Comparison of ENCODE assay signal across 10 cellular contexts in the genomic region with DNA sequence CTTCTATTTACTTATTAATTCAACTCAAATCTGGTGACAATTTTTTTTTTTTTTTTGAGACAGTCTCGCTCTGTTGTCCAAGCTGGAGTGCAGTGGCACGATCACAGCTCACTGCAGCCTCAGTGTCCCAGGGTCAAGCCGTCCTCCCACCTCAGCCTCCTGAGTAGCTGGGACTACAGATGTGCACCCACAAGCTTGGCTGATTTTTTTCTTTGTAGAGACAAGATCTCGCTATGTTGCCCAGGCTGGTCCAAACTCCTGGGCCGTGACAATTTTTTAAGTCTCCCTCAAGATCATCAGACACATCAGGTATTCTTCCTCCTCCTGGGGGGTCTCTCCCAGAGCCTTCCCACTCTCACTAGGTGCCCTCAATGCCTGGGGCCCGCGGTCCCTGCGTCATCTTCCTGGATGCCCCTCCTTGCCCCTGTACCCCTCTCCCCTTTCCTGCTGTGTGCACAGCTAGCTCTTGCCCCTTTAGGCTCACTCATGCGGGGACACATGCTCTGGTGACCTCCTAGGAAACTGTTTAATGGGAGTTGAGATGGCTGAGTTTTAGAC. TPM values are rescaled to one million over a fixed set of nuclear protein-coding genes. Genes with fewer than 3 reads are reported as not detected.
DNase-seq lines count a peak whose midpoint lies in the region; ATAC-seq lines count a peak whose summit lies in the region.
"Had no signal": no experiment of that assay in that cellular context is flagged by ENCODE, and none has a peak within 500 bp of the region (broad histone marks: within the 10 kb centered on the region; RNA-seq: fewer than 3 reads in every experiment).

No MANE protein-coding gene starts in this region.

- peak; percentile 28 for ATAC-seq in GM18870 (IDR thresholded peaks at IDR 0.05; ENCODE audit: unreplicated experiment)
- peak; percentile 28 for ATAC-seq in GM21515 (IDR thresholded peaks at IDR 0.05; ENCODE audit: unreplicated experiment)
- peak; percentile 39 for ATAC-seq in HG03354 (IDR thresholded peaks at IDR 0.05; ENCODE audit: poor library complexity, severe bottlenecking, unreplicated experiment)

- DNase-seq in left kidney (ENCODE audit: low read depth, low spot score) (peak; percentile 65), KG1 (lab: John Stamatoyannopoulos, UW) (no peak), cardiac septum (ENCODE audit: low spot score) (no peak), iPS-NIHi7 (ENCODE audit: extremely low spot score) (no peak), COLO668 (lab: John Stamatoyannopoulos, UW; ENCODE audit: unreplicated experiment) (no peak)
- DNase-seq: retina had no signal

- intact Hi-C loops in cardiac septum (cut with DNase I) = no loop called here

RNA-seq across cellular contexts. Expression of a gene that starts 38.0 kb away (rescaled TPM):
- 8.3 TPM for total RNA-seq in cardiac septum
- total RNA-seq: cerebellum had no signal

RNA-seq across cellular contexts. Expression of a gene that starts 58.1 kb away (rescaled TPM):
- 69.4 TPM for total RNA-seq in cardiac septum
